In the genomic region with DNA sequence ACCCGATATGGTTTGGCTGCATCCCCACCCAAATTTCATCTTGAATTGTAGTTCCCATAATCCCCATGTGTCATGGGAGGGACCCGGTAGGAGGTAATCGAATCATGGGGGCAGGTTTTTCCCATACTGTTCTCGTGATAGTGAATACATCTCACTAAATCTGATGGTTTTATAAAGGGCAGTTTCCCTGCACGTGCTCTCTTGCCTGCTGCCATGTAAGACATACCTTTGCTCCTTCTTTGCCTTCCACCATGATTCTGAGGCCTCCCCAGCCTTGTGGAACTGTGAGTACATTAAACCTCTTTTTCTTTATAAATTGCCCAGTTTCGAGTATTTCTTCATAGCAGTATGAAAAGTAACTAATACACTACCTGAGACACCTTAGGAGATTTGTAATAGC, we compare ENCODE assay signal across 3 cellular contexts. TPM values are rescaled to one million over a fixed set of nuclear protein-coding genes. Genes with fewer than 3 reads are reported as not detected.
"Had no signal": no experiment of that assay in that cellular context is flagged by ENCODE, and none has a peak within 500 bp of the region (broad histone marks: within the 10 kb centered on the region; RNA-seq: fewer than 3 reads in every experiment).

No MANE protein-coding gene starts in this region.

RNA-seq across cellular contexts. Expression of a gene that starts 32.8 kb away (rescaled TPM):
- total RNA-seq: H4, HT1080, IMR-90 had no signal
